Comparison of ENCODE assay signal across 9 cellular contexts in the genomic region with DNA sequence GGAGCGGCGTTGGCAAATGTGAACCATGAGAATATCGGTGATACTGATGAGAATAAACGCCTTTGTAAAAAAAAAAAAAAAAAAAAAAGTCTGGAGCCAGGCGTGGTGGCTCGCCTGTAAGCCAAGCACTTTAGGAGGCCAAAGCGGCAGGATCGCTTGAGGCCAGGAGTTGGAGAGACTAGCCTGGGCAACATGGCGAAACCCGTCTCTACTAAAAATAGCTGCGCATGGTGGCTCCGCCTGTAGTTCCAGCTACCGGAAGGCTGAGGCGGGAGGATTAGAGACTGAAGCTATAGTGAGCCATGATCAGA. TPM values are rescaled to one million over a fixed set of nuclear protein-coding genes. Genes with fewer than 3 reads are reported as not detected.
DNase-seq lines count a peak whose midpoint lies in the region; ATAC-seq and TF ChIP-seq lines count a peak whose summit lies in the region.
"Had no signal": no experiment of that assay in that cellular context is flagged by ENCODE, and none has a peak within 500 bp of the region (broad histone marks: within the 10 kb centered on the region; RNA-seq: fewer than 3 reads in every experiment).

No MANE protein-coding gene starts in this region.

- no peaks in the 10 kb centered on the region for H3K27me3 Mint-ChIP-seq in activated CD4-positive, alpha-beta T cell treated with anti-CD3 and anti-CD28 coated beads for 36 hours
- no peaks in the 10 kb centered on the region for H3K27me3 Mint-ChIP-seq in activated CD4-positive, alpha-beta memory T cell treated with anti-CD3 and anti-CD28 coated beads, Interleukin-2, amount 10 ng/mL, durations not matched to agents 7 days and 5 days
- H3K27me3 Mint-ChIP-seq in stimulated activated naive B cell treated with anti-CD40 and anti-IgM and Interleukin-4, amounts not matched to agents 10 μg/mL and 1 μg/mL and 100 μg/mL, for 72 hours: no peaks in the 10 kb centered on the region

- H3K9me3 Mint-ChIP-seq in activated CD4-positive, alpha-beta T cell treated with anti-CD3 and anti-CD28 coated beads for 36 hours (ENCODE audit: low read depth): no peaks in the 10 kb centered on the region
- no peaks in the 10 kb centered on the region for H3K9me3 Mint-ChIP-seq in activated CD4-positive, alpha-beta memory T cell treated with anti-CD3 and anti-CD28 coated beads, Interleukin-2, amount 10 ng/mL, durations not matched to agents 7 days and 5 days
- no peaks in the 10 kb centered on the region for H3K9me3 Mint-ChIP-seq in stimulated activated naive B cell treated with anti-CD40 and anti-IgM and Interleukin-4, amounts not matched to agents 10 μg/mL and 1 μg/mL and 100 μg/mL, for 72 hours

- no peak for DNase-seq in activated CD4-positive, alpha-beta T cell treated with anti-CD3 and anti-CD28 coated beads for 36 hours
- no peak for DNase-seq in activated CD4-positive, alpha-beta T cell treated with anti-CD3 and anti-CD28 coated beads, Interleukin-2, amount 50 U/mL, for 1 hour
- no peak for DNase-seq in activated CD4-positive, alpha-beta memory T cell treated with anti-CD3 and anti-CD28 coated beads, Interleukin-2, amount 10 ng/mL, durations not matched to agents 7 days and 5 days
- DNase-seq in hepatocyte (ENCODE audit: low spot score): no peak
- no peak for DNase-seq in stimulated activated naive B cell treated with anti-CD40 and anti-IgM and Interleukin-4, amounts not matched to agents 10 μg/mL and 1 μg/mL and 100 μg/mL, for 72 hours
- DNase-seq in activated CD8-positive, alpha-beta memory T cell treated with anti-CD3 and anti-CD28 coated beads, Interleukin-2, amount 50 U/mL, for 4 hours: no peak

- H3K4me1 Mint-ChIP-seq in activated CD4-positive, alpha-beta T cell treated with anti-CD3 and anti-CD28 coated beads for 36 hours: peaks cover 60% of the 10 kb centered on the region
- peaks cover 55% of the 10 kb centered on the region for H3K4me1 Mint-ChIP-seq in activated CD4-positive, alpha-beta memory T cell treated with anti-CD3 and anti-CD28 coated beads, Interleukin-2, amount 10 ng/mL, durations not matched to agents 7 days and 5 days
- H3K4me1 Mint-ChIP-seq in stimulated activated naive B cell treated with anti-CD40 and anti-IgM and Interleukin-4, amounts not matched to agents 10 μg/mL and 1 μg/mL and 100 μg/mL, for 72 hours: peaks cover 22 to 47% of the 10 kb centered on the region in 2 donors

- H3K9me3 ChIP-seq in hepatocyte (ENCODE audit: low read depth): no peaks in the 10 kb centered on the region

- peak overlapping the region; percentile 99 for H3K27ac Mint-ChIP-seq in activated CD4-positive, alpha-beta T cell treated with anti-CD3 and anti-CD28 coated beads for 36 hours
- H3K27ac Mint-ChIP-seq in activated CD4-positive, alpha-beta memory T cell treated with anti-CD3 and anti-CD28 coated beads, Interleukin-2, amount 10 ng/mL, durations not matched to agents 7 days and 5 days: peak overlapping the region; percentile 99
- peak overlapping the region; percentile 100 for H3K27ac Mint-ChIP-seq in stimulated activated naive B cell treated with anti-CD40 and anti-IgM and Interleukin-4, amounts not matched to agents 10 μg/mL and 1 μg/mL and 100 μg/mL, for 72 hours

- CTCF ChIA-PET in activated CD4-positive, alpha-beta T cell treated with anti-CD3 and anti-CD28 coated beads for 36 hours (lab: Charles Lee): interaction anchor here (0.6 to 1.5 kb wide), 6 partner anchors 14 to 63 kb away, joined by 3 to 6 read pairs (median 4); no protein-coding TSS in a partner anchor
- CTCF ChIA-PET in activated CD4-positive, alpha-beta memory T cell treated with anti-CD3 and anti-CD28 coated beads, Interleukin-2, amount 10 ng/mL, durations not matched to agents 7 days and 5 days (lab: Charles Lee): interaction anchor here (0.6 to 1.9 kb wide), 14 partner anchors 11 to 263 kb away, joined by 3 to 9 read pairs (median 4); a partner anchor contains a TSS

- POLR2A ChIA-PET in activated CD4-positive, alpha-beta T cell treated with anti-CD3 and anti-CD28 coated beads for 36 hours (lab: Charles Lee): interaction anchor here (0.6 to 1.4 kb wide), 10 partner anchors 9 to 265 kb away, joined by 3 to 10 read pairs (median 4); a partner anchor contains a TSS
- POLR2A ChIA-PET in activated CD4-positive, alpha-beta memory T cell treated with anti-CD3 and anti-CD28 coated beads, Interleukin-2, amount 10 ng/mL, durations not matched to agents 7 days and 5 days (lab: Charles Lee): interaction anchor here (0.6 to 3.0 kb wide), 35 partner anchors 8 to 889 kb away, joined by 3 to 51 read pairs (median 5); a partner anchor contains a TSS

- no peaks in the 10 kb centered on the region for H4K20me1 ChIP-seq in hepatocyte (ENCODE audit: insufficient read depth, poor library complexity, severe bottlenecking)

- 2% methylated on average over 14 of the region's 14 CpGs for WGBS in hepatocyte (ENCODE audit: low lambda C conversion rate, missing lambda C conversion rate)

- H3K36me3 Mint-ChIP-seq in activated CD4-positive, alpha-beta T cell treated with anti-CD3 and anti-CD28 coated beads for 36 hours (ENCODE audit: low read depth): peaks cover 29% of the 10 kb centered on the region
- H3K36me3 Mint-ChIP-seq in activated CD4-positive, alpha-beta memory T cell treated with anti-CD3 and anti-CD28 coated beads, Interleukin-2, amount 10 ng/mL, durations not matched to agents 7 days and 5 days (ENCODE audit: low read depth): peaks cover 47% of the 10 kb centered on the region
- H3K36me3 Mint-ChIP-seq in stimulated activated naive B cell treated with anti-CD40 and anti-IgM and Interleukin-4, amounts not matched to agents 10 μg/mL and 1 μg/mL and 100 μg/mL, for 72 hours: peaks cover 30 to 39% of the 10 kb centered on the region in 2 donors

- TF ChIP-seq CTCF in hepatocyte (IDR thresholded peaks at IDR 0.05; ENCODE audit: poor library complexity): no peak

- no peaks in the 10 kb centered on the region for H3K36me3 ChIP-seq in hepatocyte (replicated peaks; ENCODE audit: insufficient read depth, low read depth)

- peak overlapping the region; percentile 48 for H2AFZ ChIP-seq in hepatocyte

- H3K4me3 ChIP-seq in hepatocyte: peak overlapping the region; percentile 50

- intact Hi-C loops in activated CD4-positive, alpha-beta T cell treated with anti-CD3 and anti-CD28 coated beads for 36 hours (cut with DNase I, micrococcal nuclease): loop anchor here (1.0 to 10.0 kb wide), 21 partner anchors 16 to 1785 kb away; a partner anchor contains a TSS

- H3K79me2 ChIP-seq in hepatocyte: peaks cover 38% of the 10 kb centered on the region

- peak overlapping the region; percentile 90 for H3K4me3 Mint-ChIP-seq in activated CD4-positive, alpha-beta T cell treated with anti-CD3 and anti-CD28 coated beads for 36 hours
- H3K4me3 Mint-ChIP-seq in activated CD4-positive, alpha-beta memory T cell treated with anti-CD3 and anti-CD28 coated beads, Interleukin-2, amount 10 ng/mL, durations not matched to agents 7 days and 5 days: peak overlapping the region; percentile 93
- peak overlapping the region; percentile 98 to 99 for H3K4me3 Mint-ChIP-seq in stimulated activated naive B cell treated with anti-CD40 and anti-IgM and Interleukin-4, amounts not matched to agents 10 μg/mL and 1 μg/mL and 100 μg/mL, for 72 hours

- no peaks in the 10 kb centered on the region for H3K9me2 ChIP-seq in hepatocyte (replicated peaks; ENCODE audit: insufficient read depth)

- peaks cover 20% of the 10 kb centered on the region for H3K4me1 ChIP-seq in hepatocyte (ENCODE audit: insufficient read depth)

- peak overlapping the region; percentile 74 for H3K4me2 ChIP-seq in hepatocyte

- peak overlapping the region; percentile 99 for H3K27ac ChIP-seq in hepatocyte

- H3K27me3 ChIP-seq in hepatocyte: no peaks in the 10 kb centered on the region

- ATAC-seq in activated CD4-positive, alpha-beta T cell treated with anti-CD3 and anti-CD28 coated beads for 36 hours: no peak
- ATAC-seq in stimulated activated naive B cell treated with anti-CD40 and anti-IgM and Interleukin-4, amounts not matched to agents 10 μg/mL and 1 μg/mL and 100 μg/mL, for 72 hours (replicated peaks): no peak
- ATAC-seq in HG03280 (IDR thresholded peaks at IDR 0.05; ENCODE audit: unreplicated experiment) (no peak), GM19395 (IDR thresholded peaks at IDR 0.05; ENCODE audit: unreplicated experiment) (no peak)

RNA-seq across cellular contexts. Expression of a gene that starts 0.4 kb away (rescaled TPM):
- total RNA-seq in activated CD4-positive, alpha-beta T cell treated with anti-CD3 and anti-CD28 coated beads for 36 hours: 10 to 100 TPM; 31.2 to 33.7 TPM
- 10 to 100 TPM; 37.5 to 37.8 TPM for total RNA-seq in activated CD4-positive, alpha-beta memory T cell treated with anti-CD3 and anti-CD28 coated beads, Interleukin-2, amount 10 ng/mL, durations not matched to agents 7 days and 5 days
- 18.5 and 21.8 TPM in 2 replicates for total RNA-seq in hepatocyte
- polyA plus RNA-seq in hepatocyte: 19.5 and 22.4 TPM in 2 replicates

RNA-seq across cellular contexts. Expression of a gene that starts 25.0 kb away (rescaled TPM):
- 100 to 1,000 TPM; 102 to 106 TPM for total RNA-seq in activated CD4-positive, alpha-beta T cell treated with anti-CD3 and anti-CD28 coated beads for 36 hours
- 100 to 1,000 TPM; 149 TPM for total RNA-seq in activated CD4-positive, alpha-beta memory T cell treated with anti-CD3 and anti-CD28 coated beads, Interleukin-2, amount 10 ng/mL, durations not matched to agents 7 days and 5 days
- total RNA-seq in hepatocyte: 102 and 109 TPM in 2 replicates
- 85.6 and 91.5 TPM in 2 replicates for polyA plus RNA-seq in hepatocyte

RNA-seq across cellular contexts. Expression of a gene that starts 25.4 kb away (rescaled TPM):
- 10 to 100 TPM; 47.9 to 65.8 TPM for total RNA-seq in activated CD4-positive, alpha-beta T cell treated with anti-CD3 and anti-CD28 coated beads for 36 hours
- total RNA-seq in activated CD4-positive, alpha-beta memory T cell treated with anti-CD3 and anti-CD28 coated beads, Interleukin-2, amount 10 ng/mL, durations not matched to agents 7 days and 5 days: 10 to 100 TPM; 56.3 to 57.1 TPM
- total RNA-seq in hepatocyte: 94.8 and 103 TPM in 2 replicates
- 78.5 and 99.3 TPM in 2 replicates for polyA plus RNA-seq in hepatocyte

RNA-seq across cellular contexts. Expression of a gene that starts 49.9 kb away (rescaled TPM):
- not detected for total RNA-seq in activated CD4-positive, alpha-beta T cell treated with anti-CD3 and anti-CD28 coated beads for 36 hours
- not detected for total RNA-seq in activated CD4-positive, alpha-beta memory T cell treated with anti-CD3 and anti-CD28 coated beads, Interleukin-2, amount 10 ng/mL, durations not matched to agents 7 days and 5 days
- total RNA-seq in hepatocyte: not detected in 2 replicates
- 2.2 TPM in 1 of 2 replicates, not detected in the other for polyA plus RNA-seq in hepatocyte
- total RNA-seq: Daoy had no signal
